Comparison of ENCODE assay signal across 24 cellular contexts in genomic region chr7:129202058-129202777, GRCh38. TPM values are rescaled to one million over a fixed set of nuclear protein-coding genes. Genes with fewer than 3 reads are reported as not detected.
"Had no signal": no experiment of that assay in that cellular context is flagged by ENCODE, and none has a peak within 500 bp of the region (broad histone marks: within the 10 kb centered on the region; RNA-seq: fewer than 3 reads in every experiment).

No MANE protein-coding gene starts in this region.

- H3K27me3 ChIP-seq: adrenal gland, body of pancreas, esophagus muscularis mucosa, foreskin keratinocyte, heart right ventricle, neural progenitor cell, stomach, thyroid gland had no signal

- H3K4me1 Mint-ChIP-seq: activated CD4-positive, alpha-beta T cell treated with anti-CD3 and anti-CD28 coated beads, Interleukin-2, amount 10 ng/mL, durations not matched to agents 24 days and 14 days; activated naive CD8-positive, alpha-beta T cell treated with anti-CD3 and anti-CD28 coated beads for 36 hours had no signal

- DNase-seq: activated CD4-positive, alpha-beta memory T cell treated with anti-CD3 and anti-CD28 coated beads for 36 hours; activated CD4-positive, alpha-beta T cell treated with anti-CD3 and anti-CD28 coated beads, Interleukin-2, amount 10 ng/mL, durations not matched to agents 24 days and 14 days; activated CD4-positive, CD25-positive, alpha-beta regulatory T cell treated with anti-CD3 and anti-CD28 coated beads, Interleukin-2, amount 50 U/mL, for 72 hours; activated CD8-positive, alpha-beta memory T cell treated with anti-CD3 and anti-CD28 coated beads, Interleukin-2, amount 50 U/mL, for 4 hours; activated effector memory CD4-positive, alpha-beta T cell treated with anti-CD3 and anti-CD28 coated beads, Interleukin-2, amount 50 U/mL, for 16 hours; activated naive CD4-positive, alpha-beta T cell treated with anti-CD3 and anti-CD28 coated beads for 36 hours; activated naive CD8-positive, alpha-beta T cell treated with anti-CD3 and anti-CD28 coated beads for 36 hours; activated T-cell treated with anti-CD3 and anti-CD28 coated beads, Interleukin-2, amount 50 U/mL, for 1 hour; adrenal gland; body of pancreas; foreskin keratinocyte; heart right ventricle; naive thymus-derived CD4-positive, alpha-beta T cell; occipital lobe; stimulated activated CD4-positive, alpha-beta T cell treated with anti-CD3 and anti-CD28 coated beads, Interleukin-15, amount 100 ng/mL, for 24 hours; stimulated activated CD4-positive, alpha-beta T cell treated with anti-CD3 and anti-CD28 coated beads, Interleukin-2, amount 100 ng/mL, for 24 hours; stimulated activated naive B cell treated with anti-CD40 and anti-IgM and Interleukin-4, amounts not matched to agents 10 μg/mL and 1 μg/mL and 100 μg/mL, for 72 hours; stomach; T-helper 17 cell; T1000; thyroid gland had no signal

- H3K27me3 Mint-ChIP-seq: stimulated activated naive B cell treated with anti-CD40 and anti-IgM and Interleukin-4, amounts not matched to agents 10 μg/mL and 1 μg/mL and 100 μg/mL, for 72 hours had no signal

- H2AFZ ChIP-seq: neural progenitor cell had no signal

- H3K27ac Mint-ChIP-seq: activated CD4-positive, alpha-beta memory T cell treated with anti-CD3 and anti-CD28 coated beads for 36 hours; activated CD4-positive, alpha-beta T cell treated with anti-CD3 and anti-CD28 coated beads, Interleukin-2, amount 10 ng/mL, durations not matched to agents 24 days and 14 days; activated naive CD4-positive, alpha-beta T cell treated with anti-CD3 and anti-CD28 coated beads for 36 hours; activated naive CD8-positive, alpha-beta T cell treated with anti-CD3 and anti-CD28 coated beads for 36 hours; activated T-helper 1 cell treated with anti-CD3 and anti-CD28 coated beads, Interleukin-12 subunit alpha, Interleukin-12 subunit beta, Interleukin-2, Interleukin-4 antibody, amounts not matched to agents 30 ng/mL and 10 ng/mL and 1 ng/mL, durations not matched to agents 14 hours and 24 hours and 36 hours; naive thymus-derived CD4-positive, alpha-beta T cell; neural progenitor cell; stimulated activated naive B cell treated with anti-CD40 and anti-IgM and Interleukin-4, amounts not matched to agents 10 μg/mL and 1 μg/mL and 100 μg/mL, for 72 hours; T-helper 17 cell had no signal

- H3K4me3 ChIP-seq: adrenal gland, body of pancreas, esophagus muscularis mucosa, heart right ventricle, neural progenitor cell, stomach, thyroid gland had no signal

- H3K9ac ChIP-seq: neural progenitor cell had no signal

- H3K36me3 Mint-ChIP-seq: activated CD4-positive, alpha-beta memory T cell treated with anti-CD3 and anti-CD28 coated beads for 36 hours; activated naive CD8-positive, alpha-beta T cell treated with anti-CD3 and anti-CD28 coated beads for 36 hours; naive thymus-derived CD4-positive, alpha-beta T cell; stimulated activated naive B cell treated with anti-CD40 and anti-IgM and Interleukin-4, amounts not matched to agents 10 μg/mL and 1 μg/mL and 100 μg/mL, for 72 hours had no signal

- H3K9me3 ChIP-seq: adrenal gland, body of pancreas, esophagus muscularis mucosa, heart right ventricle, stomach, thyroid gland had no signal

- H3K36me3 ChIP-seq: adrenal gland, thyroid gland had no signal

- H3K4me2 ChIP-seq: neural progenitor cell had no signal

- H3K27ac ChIP-seq: adrenal gland, body of pancreas, esophagus muscularis mucosa, foreskin keratinocyte, heart right ventricle, neural progenitor cell, stomach, thyroid gland had no signal

- H3K4me1 ChIP-seq: adrenal gland, body of pancreas, esophagus muscularis mucosa, heart right ventricle, neural progenitor cell, stomach, thyroid gland had no signal

- ATAC-seq: body of pancreas; foreskin keratinocyte; naive thymus-derived CD4-positive, alpha-beta T cell; stimulated activated naive B cell treated with anti-CD40 and anti-IgM and Interleukin-4, amounts not matched to agents 10 μg/mL and 1 μg/mL and 100 μg/mL, for 72 hours; T-helper 17 cell had no signal

- H3K4me3 Mint-ChIP-seq: activated CD4-positive, alpha-beta memory T cell treated with anti-CD3 and anti-CD28 coated beads for 36 hours; activated CD4-positive, alpha-beta T cell treated with anti-CD3 and anti-CD28 coated beads, Interleukin-2, amount 10 ng/mL, durations not matched to agents 24 days and 14 days; activated naive CD4-positive, alpha-beta T cell treated with anti-CD3 and anti-CD28 coated beads for 36 hours; activated naive CD8-positive, alpha-beta T cell treated with anti-CD3 and anti-CD28 coated beads for 36 hours; activated T-helper 1 cell treated with anti-CD3 and anti-CD28 coated beads, Interleukin-12 subunit alpha, Interleukin-12 subunit beta, Interleukin-2, Interleukin-4 antibody, amounts not matched to agents 30 ng/mL and 10 ng/mL and 1 ng/mL, durations not matched to agents 14 hours and 24 hours and 36 hours; naive thymus-derived CD4-positive, alpha-beta T cell; neural progenitor cell; stimulated activated naive B cell treated with anti-CD40 and anti-IgM and Interleukin-4, amounts not matched to agents 10 μg/mL and 1 μg/mL and 100 μg/mL, for 72 hours; T-helper 17 cell had no signal

- H3K9me3 Mint-ChIP-seq: activated CD4-positive, alpha-beta memory T cell treated with anti-CD3 and anti-CD28 coated beads for 36 hours; activated CD4-positive, alpha-beta T cell treated with anti-CD3 and anti-CD28 coated beads, Interleukin-2, amount 10 ng/mL, durations not matched to agents 24 days and 14 days; activated naive CD4-positive, alpha-beta T cell treated with anti-CD3 and anti-CD28 coated beads for 36 hours; activated naive CD8-positive, alpha-beta T cell treated with anti-CD3 and anti-CD28 coated beads for 36 hours; activated T-helper 1 cell treated with anti-CD3 and anti-CD28 coated beads, Interleukin-12 subunit alpha, Interleukin-12 subunit beta, Interleukin-2, Interleukin-4 antibody, amounts not matched to agents 30 ng/mL and 10 ng/mL and 1 ng/mL, durations not matched to agents 14 hours and 24 hours and 36 hours; stimulated activated naive B cell treated with anti-CD40 and anti-IgM and Interleukin-4, amounts not matched to agents 10 μg/mL and 1 μg/mL and 100 μg/mL, for 72 hours had no signal

RNA-seq across cellular contexts. Expression of gene SMO, which starts 13.8 kb away (rescaled TPM):
- total RNA-seq: T-helper 17 cell had no signal
- polyA plus RNA-seq: naive thymus-derived CD4-positive, alpha-beta T cell had no signal
